11 cellular contexts compared by ENCODE assay signal in genomic region chr16:8644513-8645140, GRCh38. TPM values are rescaled to one million over a fixed set of nuclear protein-coding genes. Genes with fewer than 3 reads are reported as not detected.
DNase-seq lines count a peak whose midpoint lies in the region; ATAC-seq and TF ChIP-seq lines count a peak whose summit lies in the region.
"Had no signal": no experiment of that assay in that cellular context is flagged by ENCODE, and none has a peak within 500 bp of the region (broad histone marks: within the 10 kb centered on the region; RNA-seq: fewer than 3 reads in every experiment).

No MANE protein-coding gene starts in this region.

- peak; percentile 60 for DNase-seq in activated CD8-positive, alpha-beta memory T cell treated with anti-CD3 and anti-CD28 coated beads for 24 hours
- DNase-seq in activated CD8-positive, alpha-beta memory T cell treated with anti-CD3 and anti-CD28 coated beads, Interleukin-2, amount 50 U/mL, for 48 hours = no peak
- DNase-seq in UCSD-AML1 (lab: John Stamatoyannopoulos, UW; ENCODE audit: unreplicated experiment) = peak; percentile 63
- peak; percentile 40 for DNase-seq in left ventricle myocardium inferior
- peak; percentile 30 for DNase-seq in stomach
- DNase-seq in DMS53 (lab: John Stamatoyannopoulos, UW) = no peak
- no peak for DNase-seq in SK-N-DZ (ENCODE audit: low spot score)
- DNase-seq: ACHN, kidney had no signal

- no peak overlapping the region for H3K4me3 ChIP-seq in left ventricle myocardium inferior
- no peak overlapping the region for H3K4me3 ChIP-seq in stomach

- H3K36me3 ChIP-seq in left ventricle myocardium inferior (peaks cover 87% of the 10 kb centered on the region), stomach (peaks cover 69 to 93% (median 91%) of the 10 kb centered on the region in 4 donors)

- H3K27ac ChIP-seq in left ventricle myocardium inferior (replicated peaks) (no peak overlapping the region), stomach (peak overlapping the region in 3 of 5 donors; percentile 15 to 72 (median 28))

- intact Hi-C loops in left ventricle myocardium inferior (cut with micrococcal nuclease) (no loop called here), stomach (cut with DNase I; ENCODE audit: low total_unique reads) (no loop called here)

- TF ChIP-seq EP300 in stomach (IDR thresholded peaks at IDR 0.05) = no peak

- H3K27me3 ChIP-seq in left ventricle myocardium inferior (ENCODE audit: low read depth) (no peaks in the 10 kb centered on the region), stomach (no peaks in the 10 kb centered on the region)

- H3K4me1 ChIP-seq in left ventricle myocardium inferior (no peaks in the 10 kb centered on the region), stomach (no peaks in the 10 kb centered on the region)

- no peaks in the 10 kb centered on the region for H3K9me3 ChIP-seq in left ventricle myocardium inferior (replicated peaks)
- H3K9me3 ChIP-seq in stomach = no peaks in the 10 kb centered on the region

- TF ChIP-seq POLR2A in stomach (IDR thresholded peaks at IDR 0.05) = no peak

- no peak for ATAC-seq in GM21619 (IDR thresholded peaks at IDR 0.05; ENCODE audit: unreplicated experiment)

- 78 to 84% (median 80%) methylated on average over 18 to 24 of the region's 24 CpGs for WGBS in stomach, 5 donors

- TF ChIP-seq CTCF in left ventricle myocardium inferior (IDR thresholded peaks at IDR 0.05; ENCODE audit: borderline replicate concordance) (no peak), stomach (IDR thresholded peaks at IDR 0.05) (no peak)

RNA-seq across cellular contexts. Expression of gene METTL22, which starts 23.1 kb away (rescaled TPM):
- total RNA-seq in left ventricle myocardium inferior (27.3 TPM), stomach (100 to 1,000 TPM in 2 of 5 donors, 10 to 100 TPM in 2, 1 to 10 TPM in 1; 8.8 to 186 (median 53.2) TPM)
- 10 to 100 TPM; 17.9 to 23.5 (median 23.3) TPM for polyA plus RNA-seq in stomach
- 23.9 and 309 TPM in 2 replicates for polyA plus RNA-seq in SK-N-DZ (2014; cell fraction: cytosol; rRNA removed)
- polyA plus RNA-seq in SK-N-DZ (2014; cell fraction: nucleus; rRNA removed) = 56.3 and 63.4 TPM in 2 replicates

RNA-seq across cellular contexts. Expression of gene ABAT, which starts 29.8 kb away (rescaled TPM):
- 14.5 TPM for total RNA-seq in left ventricle myocardium inferior
- 10 to 100 TPM in 2 of 5 donors, 1 to 10 TPM in 3; 2.9 to 10.3 (median 8.8) TPM for total RNA-seq in stomach
- 1 to 10 TPM; 3.9 to 5.4 (median 5.2) TPM for polyA plus RNA-seq in stomach
- 20.5 and 21.7 TPM in 2 replicates for polyA plus RNA-seq in SK-N-DZ (2014; cell fraction: cytosol; rRNA removed)
- polyA plus RNA-seq in SK-N-DZ (2014; cell fraction: nucleus; rRNA removed) = 11.1 and 15.8 TPM in 2 replicates

RNA-seq across cellular contexts. Expression of gene TMEM114, which starts 54.3 kb away (rescaled TPM):
- total RNA-seq in left ventricle myocardium inferior (not detected), stomach (not detected)
- not detected for polyA plus RNA-seq in stomach
- polyA plus RNA-seq in SK-N-DZ (2014; cell fraction: cytosol; rRNA removed) = not detected in 2 replicates
- polyA plus RNA-seq in SK-N-DZ (2014; cell fraction: nucleus; rRNA removed) = not detected in 2 replicates
- total RNA-seq: endothelial cell of umbilical vein, kidney had no signal
- polyA plus RNA-seq: endothelial cell of umbilical vein had no signal

Comparison
In these comparisons a context has a peak if more than half of its experiments do, and no peak if none do; other contexts are left out.
1. DNase-seq: peak in activated CD8-positive, alpha-beta memory T cell treated with anti-CD3 and anti-CD28 coated beads for 24 hours (single experiment), UCSD-AML1 (single experiment), left ventricle myocardium inferior (single experiment) and stomach (single experiment); none in activated CD8-positive, alpha-beta memory T cell treated with anti-CD3 and anti-CD28 coated beads, Interleukin-2, amount 50 U/mL, for 48 hours (single experiment), DMS53 (single experiment) and SK-N-DZ (single experiment).